ENCODE assay signal across 8 cellular contexts in genomic region chr22:31346733-31347250, GRCh38. TPM values are rescaled to one million over a fixed set of nuclear protein-coding genes. Genes with fewer than 3 reads are reported as not detected.
DNase-seq lines count a peak whose midpoint lies in the region; ATAC-seq and TF ChIP-seq lines count a peak whose summit lies in the region.

No MANE protein-coding gene starts in this region.

- in situ Hi-C loops in HAP-1 (cut with MboI; ENCODE audit: low sequenced_read_pairs) = loop anchor here (5.0 kb wide), 1 partner anchor 51 kb away; the partner anchor contains the start of gene DRG1

- H3K9me3 ChIP-seq in CD4-positive, alpha-beta memory T cell (ENCODE audit: control insufficient read depth in 1 of 2, low read length in 2 of 2) = no peaks in the 10 kb centered on the region
- H3K9me3 ChIP-seq in HAP-1 (no peaks in the 10 kb centered on the region), vagina (no peaks in the 10 kb centered on the region)

- peak overlapping the region; percentile 42 to 67 for H3K4me3 ChIP-seq in CD4-positive, alpha-beta memory T cell (ENCODE audit: low read length in 2 of 2)
- H3K4me3 ChIP-seq in HAP-1 (peak overlapping the region; percentile 54), fibroblast of the aortic adventitia (ENCODE audit: low read depth, low read length) (peak overlapping the region; percentile 71), vagina (peak overlapping the region; percentile 73)

- intact Hi-C loops in CD4-positive, alpha-beta memory T cell (cut with micrococcal nuclease) = loop anchor here (1.0 to 5.0 kb wide), 5 partner anchors 56 to 709 kb away; partner anchors contain the start of genes DEPDC5, PRR14L, SFI1 and SLC35E4
- intact Hi-C loops in vagina (cut with DNase I) = no loop called here

- H3K27ac ChIP-seq in CD4-positive, alpha-beta memory T cell (ENCODE audit: low read depth, low read length) = peak overlapping the region; percentile 49
- H3K27ac ChIP-seq in vagina = peak overlapping the region; percentile 89

- TF ChIP-seq CTCF in fibroblast of the aortic adventitia (IDR thresholded peaks at IDR 0.05; ENCODE audit: insufficient read depth, low read length) (no peak), nephron progenitor cell (IDR thresholded peaks at IDR 0.05) (no peak), vagina (IDR thresholded peaks at IDR 0.05) (no peak)

- peaks cover 30 to 48% (median 35%) of the 10 kb centered on the region in 4 donors for H3K4me1 Mint-ChIP-seq in CD4-positive, alpha-beta memory T cell
- H3K4me1 Mint-ChIP-seq in activated T-cell treated with anti-CD3 and anti-CD28 coated beads, Interleukin-2, amount 50 U/mL, for 72 hours (ENCODE audit: low read depth) = peaks cover 36% of the 10 kb centered on the region
- peaks cover 50% of the 10 kb centered on the region for H3K4me1 Mint-ChIP-seq in nephron progenitor cell

- peaks cover 9% of the 10 kb centered on the region for H3K36me3 ChIP-seq in CD4-positive, alpha-beta memory T cell (ENCODE audit: insufficient read depth, low read length)
- H3K36me3 ChIP-seq in HAP-1 (replicated peaks) (peaks cover 20% of the 10 kb centered on the region), vagina (peaks cover 0 to under 1% of the 10 kb centered on the region in 2 donors)

- peak in 1 of 2 donors; percentile 5 for ATAC-seq in activated T-cell treated with anti-CD3 and anti-CD28 coated beads, Interleukin-2, amount 50 U/mL, for 72 hours (replicated peaks in 1 of 2)
- no peak for ATAC-seq in GM21447 (IDR thresholded peaks at IDR 0.05; ENCODE audit: unreplicated experiment)

- peaks cover 3 to 33% of the 10 kb centered on the region in 2 donors for H3K36me3 Mint-ChIP-seq in CD4-positive, alpha-beta memory T cell
- peaks cover 0 to 10% of the 10 kb centered on the region in 2 donors for H3K36me3 Mint-ChIP-seq in activated T-cell treated with anti-CD3 and anti-CD28 coated beads, Interleukin-2, amount 50 U/mL, for 72 hours (ENCODE audit: insufficient read depth in 2 of 2)
- H3K36me3 Mint-ChIP-seq in nephron progenitor cell (ENCODE audit: low read depth) = peaks cover 10% of the 10 kb centered on the region

- no peaks in the 10 kb centered on the region for H3K27me3 ChIP-seq in CD4-positive, alpha-beta memory T cell (ENCODE audit: insufficient read depth, low read length)
- H3K27me3 ChIP-seq in HAP-1 (ENCODE audit: low read depth) (no peaks in the 10 kb centered on the region), vagina (no peaks in the 10 kb centered on the region)

- no peaks in the 10 kb centered on the region for H3K9me3 Mint-ChIP-seq in CD4-positive, alpha-beta memory T cell
- H3K9me3 Mint-ChIP-seq in activated T-cell treated with anti-CD3 and anti-CD28 coated beads, Interleukin-2, amount 50 U/mL, for 72 hours = no peaks in the 10 kb centered on the region
- no peaks in the 10 kb centered on the region for H3K9me3 Mint-ChIP-seq in nephron progenitor cell

- no peaks in the 10 kb centered on the region for H3K27me3 Mint-ChIP-seq in CD4-positive, alpha-beta memory T cell
- no peaks in the 10 kb centered on the region for H3K27me3 Mint-ChIP-seq in activated T-cell treated with anti-CD3 and anti-CD28 coated beads, Interleukin-2, amount 50 U/mL, for 72 hours (ENCODE audit: low read depth)
- peaks cover 3% of the 10 kb centered on the region for H3K27me3 Mint-ChIP-seq in nephron progenitor cell (ENCODE audit: low read depth, poor library complexity)

- H3K27ac Mint-ChIP-seq in CD4-positive, alpha-beta memory T cell = peak overlapping the region in 5 of 7 donors; percentile 47 to 96 (median 88)
- peak overlapping the region; percentile 60 for H3K27ac Mint-ChIP-seq in activated T-cell treated with anti-CD3 and anti-CD28 coated beads, Interleukin-2, amount 50 U/mL, for 72 hours
- peak overlapping the region; percentile 96 for H3K27ac Mint-ChIP-seq in nephron progenitor cell

- POLR2A ChIA-PET in CD4-positive, alpha-beta memory T cell (lab: Charles Lee; ENCODE audit: partially characterized antibody) = interaction anchor here (0.5 to 7.7 kb wide), 28 partner anchors 10 to 952 kb away, joined by 3 to 179 read pairs (median 5); partner anchors contain the start of genes DRG1, LIMK2, PIK3IP1 and PISD

- DNase-seq in CD4-positive, alpha-beta memory T cell = peak in 3 of 5 donors; percentile 24 to 64 (median 32)
- DNase-seq in HAP-1 (ENCODE audit: low spot score in 2 of 2) (peak; percentile 15 to 72), NOMO-1 (lab: John Stamatoyannopoulos, UW; ENCODE audit: unreplicated experiment in 2 of 2) (peak; percentile 53 to 71), fibroblast of the aortic adventitia (ENCODE audit: low read depth) (peak; percentile 39), nephron progenitor cell (peak; percentile 67), vagina (ENCODE audit: extremely low spot score in 2 of 2) (no peak)
- DNase-seq in activated T-cell treated with anti-CD3 and anti-CD28 coated beads, Interleukin-2, amount 50 U/mL, for 72 hours = peak; percentile 35 to 49

- H3K4me3 Mint-ChIP-seq in CD4-positive, alpha-beta memory T cell = peak overlapping the region; percentile 81 to 91 (median 87)
- peak overlapping the region; percentile 89 to 90 for H3K4me3 Mint-ChIP-seq in activated T-cell treated with anti-CD3 and anti-CD28 coated beads, Interleukin-2, amount 50 U/mL, for 72 hours
- peak overlapping the region; percentile 87 for H3K4me3 Mint-ChIP-seq in nephron progenitor cell

- CTCF ChIA-PET in CD4-positive, alpha-beta memory T cell (lab: Charles Lee; ENCODE audit: partially characterized antibody) = interaction anchor here (0.6 to 1.7 kb wide), 10 partner anchors 9 to 284 kb away, joined by 3 to 6 read pairs (median 3); partner anchors contain the start of genes DRG1 and RNF185

- TF ChIP-seq POLR2A in vagina (IDR thresholded peaks at IDR 0.05) = no peak

- peaks cover 40% of the 10 kb centered on the region for H3K4me1 ChIP-seq in CD4-positive, alpha-beta memory T cell (ENCODE audit: insufficient read depth, low read length)
- H3K4me1 ChIP-seq in HAP-1 (peaks cover 24% of the 10 kb centered on the region), vagina (peaks cover 46% of the 10 kb centered on the region)

RNA-seq across cellular contexts. Expression of gene PATZ1, which starts 0.6 kb away (rescaled TPM):
- 10 to 100 TPM; 40.9 to 43.7 TPM for total RNA-seq in CD4-positive, alpha-beta memory T cell
- 10 to 100 TPM in 1 of 2 donors, 1 to 10 TPM in 1; 6.6 to 19.7 TPM for polyA plus RNA-seq in CD4-positive, alpha-beta memory T cell
- total RNA-seq in activated T-cell treated with anti-CD3 and anti-CD28 coated beads, Interleukin-2, amount 50 U/mL, for 72 hours = 10 to 100 TPM; 22.9 to 26.4 TPM
- total RNA-seq in fibroblast of the aortic adventitia (ENCODE audit: low replicate concordance) (14.3 and 16.1 TPM in 2 replicates), vagina (18.4 TPM)

RNA-seq across cellular contexts. Expression of gene DRG1, which starts 52.6 kb away (rescaled TPM):
- 10 to 100 TPM; 80.3 to 82.5 TPM for total RNA-seq in CD4-positive, alpha-beta memory T cell
- polyA plus RNA-seq in CD4-positive, alpha-beta memory T cell = 100 to 1,000 TPM in 1 of 2 donors, 10 to 100 TPM in 1; 74.8 to 128 TPM
- 100 to 1,000 TPM; 126 to 137 TPM for total RNA-seq in activated T-cell treated with anti-CD3 and anti-CD28 coated beads, Interleukin-2, amount 50 U/mL, for 72 hours
- total RNA-seq in fibroblast of the aortic adventitia (ENCODE audit: low replicate concordance) (74.3 and 89.4 TPM in 2 replicates), vagina (42.0 TPM)

RNA-seq across cellular contexts. Expression of gene PIK3IP1, which starts 54.5 kb away (rescaled TPM):
- total RNA-seq in CD4-positive, alpha-beta memory T cell = 100 to 1,000 TPM; 399 to 411 TPM
- 100 to 1,000 TPM; 418 to 473 TPM for polyA plus RNA-seq in CD4-positive, alpha-beta memory T cell
- total RNA-seq in activated T-cell treated with anti-CD3 and anti-CD28 coated beads, Interleukin-2, amount 50 U/mL, for 72 hours = 10 to 100 TPM; 34.1 to 39.5 TPM
- total RNA-seq in fibroblast of the aortic adventitia (ENCODE audit: low replicate concordance) (13.2 and 191 TPM in 2 replicates), vagina (32.4 TPM)

Comparison
In these comparisons a context has a peak if more than half of its experiments do, and no peak if none do; other contexts are left out.
1. DNase-seq: peak in CD4-positive, alpha-beta memory T cell (3 of 5), HAP-1 (2 of 2), NOMO-1 (2 of 2), activated T-cell treated with anti-CD3 and anti-CD28 coated beads, Interleukin-2, amount 50 U/mL, for 72 hours (2 of 2), fibroblast of the aortic adventitia (single experiment) and nephron progenitor cell (single experiment); none in vagina (0 of 2).
2. Peak in every context shown above with its lines, with median percentiles within 50 percentile points of each other: H3K4me3 ChIP-seq, H3K27ac Mint-ChIP-seq and H3K4me3 Mint-ChIP-seq.